1 cellular context compared by ENCODE assay signal in the genomic region with DNA sequence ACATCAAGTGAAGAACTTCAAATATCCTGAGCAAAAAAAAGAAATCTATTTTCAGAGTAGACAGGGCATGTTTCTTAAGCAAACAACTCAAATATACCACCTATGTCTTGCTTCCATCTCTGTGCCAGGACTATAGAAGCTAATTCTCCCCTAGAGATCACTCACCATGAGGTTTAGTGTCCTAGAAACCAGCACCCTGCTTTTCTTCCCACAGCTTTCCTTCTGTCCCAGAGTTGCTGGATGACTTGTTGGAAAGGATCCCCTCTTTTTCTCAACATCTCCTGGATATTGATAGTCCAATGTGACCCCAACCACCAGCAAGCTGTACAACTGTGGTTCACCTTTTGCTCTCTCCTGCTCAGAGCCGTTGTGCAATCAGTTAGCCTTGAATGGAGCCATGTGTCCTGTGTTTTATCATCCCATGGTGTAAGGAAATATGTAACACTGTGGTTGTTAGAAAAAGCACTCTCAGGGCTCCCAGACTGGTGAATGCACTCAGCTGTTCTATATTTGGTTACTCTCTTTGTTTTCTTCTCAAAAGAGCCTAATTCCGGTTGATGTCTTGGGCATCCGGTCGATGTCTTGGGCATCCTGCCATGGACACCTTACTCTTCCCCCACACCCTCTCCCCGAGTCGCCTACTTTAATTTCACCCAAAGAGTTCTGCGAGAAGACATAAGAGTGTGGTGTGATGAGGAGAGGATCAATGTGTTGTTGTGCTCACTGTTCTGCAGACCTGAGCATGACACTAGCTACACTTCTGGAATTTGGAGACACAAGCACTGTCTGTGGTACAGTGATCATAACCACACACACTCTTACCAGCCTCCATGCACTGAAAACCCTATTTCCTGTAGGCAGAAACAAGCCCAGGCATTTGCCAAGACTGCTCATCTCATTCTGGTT.
TF ChIP-seq lines count a peak whose summit lies in the region.

No MANE protein-coding gene starts in this region.

TF ChIP-seq in HepG2, 621 proteins besides CTCF, POLR2A, EP300 and RAD21 (continued from another document and continues in another):
- no peak for TF ChIP-seq ZFP91 (CRISPR knock-in tag; IDR thresholded peaks at IDR 0.05; ENCODE audit: borderline replicate concordance)
- 0 out of 2 replicates have a peak, but pooled peaks have one; percentile 42 for TF ChIP-seq PITX1 (CRISPR knock-in tag; IDR thresholded peaks at IDR 0.05)
- TF ChIP-seq NONO (IDR thresholded peaks at IDR 0.05): no peak
- TF ChIP-seq NONO (CRISPR knock-in tag; conservative IDR thresholded peaks at IDR 0.05): peak; percentile 57; the same call in 1 of the 2 replicates
- TF ChIP-seq ZFAT (CRISPR knock-in tag; conservative IDR thresholded peaks at IDR 0.05): no peak
- 0 out of 2 replicates have a peak, but pooled peaks have one; percentile 42 for TF ChIP-seq HMG20B (CRISPR knock-in tag; conservative IDR thresholded peaks at IDR 0.05)
- peak; percentile 45; the same call in 1 of the 2 replicates for TF ChIP-seq ZNF788 (CRISPR knock-in tag; IDR thresholded peaks at IDR 0.05; ENCODE audit: borderline replicate concordance)
- TF ChIP-seq, protein P1, sequence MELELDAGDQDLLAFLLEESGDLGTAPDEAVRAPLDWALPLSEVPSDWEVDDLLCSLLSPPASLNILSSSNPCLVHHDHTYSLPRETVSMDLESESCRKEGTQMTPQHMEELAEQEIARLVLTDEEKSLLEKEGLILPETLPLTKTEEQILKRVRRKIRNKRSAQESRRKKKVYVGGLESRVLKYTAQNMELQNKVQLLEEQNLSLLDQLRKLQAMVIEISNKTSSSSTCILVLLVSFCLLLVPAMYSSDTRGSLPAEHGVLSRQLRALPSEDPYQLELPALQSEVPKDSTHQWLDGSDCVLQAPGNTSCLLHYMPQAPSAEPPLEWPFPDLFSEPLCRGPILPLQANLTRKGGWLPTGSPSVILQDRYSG (CRISPR knock-in tag; IDR thresholded peaks at IDR 0.05): no peak
- TF ChIP-seq ZUFSP (CRISPR knock-in tag; IDR thresholded peaks at IDR 0.05; ENCODE audit: borderline replicate concordance): no peak
- TF ChIP-seq, protein P2, sequence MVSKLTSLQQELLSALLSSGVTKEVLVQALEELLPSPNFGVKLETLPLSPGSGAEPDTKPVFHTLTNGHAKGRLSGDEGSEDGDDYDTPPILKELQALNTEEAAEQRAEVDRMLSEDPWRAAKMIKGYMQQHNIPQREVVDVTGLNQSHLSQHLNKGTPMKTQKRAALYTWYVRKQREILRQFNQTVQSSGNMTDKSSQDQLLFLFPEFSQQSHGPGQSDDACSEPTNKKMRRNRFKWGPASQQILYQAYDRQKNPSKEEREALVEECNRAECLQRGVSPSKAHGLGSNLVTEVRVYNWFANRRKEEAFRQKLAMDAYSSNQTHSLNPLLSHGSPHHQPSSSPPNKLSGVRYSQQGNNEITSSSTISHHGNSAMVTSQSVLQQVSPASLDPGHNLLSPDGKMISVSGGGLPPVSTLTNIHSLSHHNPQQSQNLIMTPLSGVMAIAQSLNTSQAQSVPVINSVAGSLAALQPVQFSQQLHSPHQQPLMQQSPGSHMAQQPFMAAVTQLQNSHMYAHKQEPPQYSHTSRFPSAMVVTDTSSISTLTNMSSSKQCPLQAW (CRISPR knock-in tag; IDR thresholded peaks at IDR 0.05): peak; percentile 57; the same call in 1 of the 2 replicates
- TF ChIP-seq ZBTB49 (CRISPR knock-in tag; IDR thresholded peaks at IDR 0.05; ENCODE audit: borderline replicate concordance): no peak
- no peak for TF ChIP-seq HOXA7 (CRISPR knock-in tag; IDR thresholded peaks at IDR 0.05)
- TF ChIP-seq, protein P3, sequence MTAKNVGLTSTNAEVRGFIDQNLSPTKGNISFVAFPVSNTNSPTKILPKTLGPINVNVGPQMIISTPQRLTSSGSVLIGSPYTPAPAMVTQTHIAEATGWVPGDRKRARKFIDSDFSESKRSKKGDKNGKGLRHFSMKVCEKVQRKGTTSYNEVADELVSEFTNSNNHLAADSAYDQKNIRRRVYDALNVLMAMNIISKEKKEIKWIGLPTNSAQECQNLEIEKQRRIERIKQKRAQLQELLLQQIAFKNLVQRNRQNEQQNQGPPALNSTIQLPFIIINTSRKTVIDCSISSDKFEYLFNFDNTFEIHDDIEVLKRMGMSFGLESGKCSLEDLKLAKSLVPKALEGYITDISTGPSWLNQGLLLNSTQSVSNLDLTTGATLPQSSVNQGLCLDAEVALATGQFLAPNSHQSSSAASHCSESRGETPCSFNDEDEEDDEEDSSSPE (CRISPR knock-in tag; IDR thresholded peaks at IDR 0.05): no peak
- TF ChIP-seq ZNF282 (IDR thresholded peaks at IDR 0.05; ENCODE audit: partially characterized antibody): no peak
- TF ChIP-seq SNRNP70 (IDR thresholded peaks at IDR 0.05; ENCODE audit: low read depth, low read length): no peak
- peak; percentile 63; the same call in 1 of the 2 replicates for TF ChIP-seq FOXK1 (CRISPR knock-in tag; IDR thresholded peaks at IDR 0.05; ENCODE audit: borderline replicate concordance, low read depth)
- peak; percentile 73; the same call in 1 of the 2 replicates for TF ChIP-seq ZBTB34 (CRISPR knock-in tag; IDR thresholded peaks at IDR 0.05)
- TF ChIP-seq CHD4 (IDR thresholded peaks at IDR 0.05; ENCODE audit: borderline replicate concordance, low read length): peak; percentile 71; the same call in 1 of the 2 replicates
- TF ChIP-seq, protein P4, sequence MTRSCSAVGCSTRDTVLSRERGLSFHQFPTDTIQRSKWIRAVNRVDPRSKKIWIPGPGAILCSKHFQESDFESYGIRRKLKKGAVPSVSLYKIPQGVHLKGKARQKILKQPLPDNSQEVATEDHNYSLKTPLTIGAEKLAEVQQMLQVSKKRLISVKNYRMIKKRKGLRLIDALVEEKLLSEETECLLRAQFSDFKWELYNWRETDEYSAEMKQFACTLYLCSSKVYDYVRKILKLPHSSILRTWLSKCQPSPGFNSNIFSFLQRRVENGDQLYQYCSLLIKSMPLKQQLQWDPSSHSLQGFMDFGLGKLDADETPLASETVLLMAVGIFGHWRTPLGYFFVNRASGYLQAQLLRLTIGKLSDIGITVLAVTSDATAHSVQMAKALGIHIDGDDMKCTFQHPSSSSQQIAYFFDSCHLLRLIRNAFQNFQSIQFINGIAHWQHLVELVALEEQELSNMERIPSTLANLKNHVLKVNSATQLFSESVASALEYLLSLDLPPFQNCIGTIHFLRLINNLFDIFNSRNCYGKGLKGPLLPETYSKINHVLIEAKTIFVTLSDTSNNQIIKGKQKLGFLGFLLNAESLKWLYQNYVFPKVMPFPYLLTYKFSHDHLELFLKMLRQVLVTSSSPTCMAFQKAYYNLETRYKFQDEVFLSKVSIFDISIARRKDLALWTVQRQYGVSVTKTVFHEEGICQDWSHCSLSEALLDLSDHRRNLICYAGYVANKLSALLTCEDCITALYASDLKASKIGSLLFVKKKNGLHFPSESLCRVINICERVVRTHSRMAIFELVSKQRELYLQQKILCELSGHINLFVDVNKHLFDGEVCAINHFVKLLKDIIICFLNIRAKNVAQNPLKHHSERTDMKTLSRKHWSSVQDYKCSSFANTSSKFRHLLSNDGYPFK (CRISPR knock-in tag; IDR thresholded peaks at IDR 0.05; ENCODE audit: borderline replicate concordance): no peak
- no peak for TF ChIP-seq KDM5B (CRISPR knock-in tag; IDR thresholded peaks at IDR 0.05; ENCODE audit: borderline replicate concordance)
- no peak for TF ChIP-seq ZNF563 (CRISPR knock-in tag; IDR thresholded peaks at IDR 0.05)
- TF ChIP-seq ZNF292 (CRISPR knock-in tag; IDR thresholded peaks at IDR 0.05; ENCODE audit: borderline replicate concordance, low read depth): peak; percentile 92; the same call in 1 of the 2 replicates
- no peak for TF ChIP-seq ZFP37 (CRISPR knock-in tag; IDR thresholded peaks at IDR 0.05; ENCODE audit: borderline replicate concordance)
- peak; percentile 52; the same call in 1 of the 2 replicates for TF ChIP-seq JUND (CRISPR knock-in tag; IDR thresholded peaks at IDR 0.05)
- TF ChIP-seq PCBP2 (optimal IDR thresholded peaks at IDR 0.05; ENCODE audit: low read depth, low read length, poor library complexity, severe bottlenecking): no peak
- TF ChIP-seq HOXA3 (CRISPR knock-in tag; IDR thresholded peaks at IDR 0.05): peak; percentile 64; the same call in 1 of the 2 replicates
- no peak for TF ChIP-seq ZNF138 (CRISPR knock-in tag; IDR thresholded peaks at IDR 0.05; ENCODE audit: low read depth)
- TF ChIP-seq, protein P5, sequence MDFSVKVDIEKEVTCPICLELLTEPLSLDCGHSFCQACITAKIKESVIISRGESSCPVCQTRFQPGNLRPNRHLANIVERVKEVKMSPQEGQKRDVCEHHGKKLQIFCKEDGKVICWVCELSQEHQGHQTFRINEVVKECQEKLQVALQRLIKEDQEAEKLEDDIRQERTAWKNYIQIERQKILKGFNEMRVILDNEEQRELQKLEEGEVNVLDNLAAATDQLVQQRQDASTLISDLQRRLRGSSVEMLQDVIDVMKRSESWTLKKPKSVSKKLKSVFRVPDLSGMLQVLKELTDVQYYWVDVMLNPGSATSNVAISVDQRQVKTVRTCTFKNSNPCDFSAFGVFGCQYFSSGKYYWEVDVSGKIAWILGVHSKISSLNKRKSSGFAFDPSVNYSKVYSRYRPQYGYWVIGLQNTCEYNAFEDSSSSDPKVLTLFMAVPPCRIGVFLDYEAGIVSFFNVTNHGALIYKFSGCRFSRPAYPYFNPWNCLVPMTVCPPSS (IDR thresholded peaks at IDR 0.05): no peak
- TF ChIP-seq TBP (CRISPR knock-in tag; IDR thresholded peaks at IDR 0.05): no peak
- TF ChIP-seq NBN (conservative IDR thresholded peaks at IDR 0.05): no peak
- TF ChIP-seq THAP11 (CRISPR knock-in tag; IDR thresholded peaks at IDR 0.05): peak; percentile 65; the same call in 1 of the 2 replicates
